Comparison of ENCODE assay signal across 8 cellular contexts in genomic region chr10:70355234-70356021, GRCh38. TPM values are rescaled to one million over a fixed set of nuclear protein-coding genes. Genes with fewer than 3 reads are reported as not detected.
DNase-seq lines count a peak whose midpoint lies in the region; ATAC-seq, FAIRE-seq and TF ChIP-seq lines count a peak whose summit lies in the region.

No MANE protein-coding gene starts in this region.

- intact Hi-C loops in CD4-positive, alpha-beta T cell (cut with DNase I, micrococcal nuclease): no loop called here
- intact Hi-C loops in prostate gland (cut with DNase I): no loop called here

- H3K4me1 Mint-ChIP-seq in CD4-positive, alpha-beta T cell (ENCODE audit: low read depth): peaks cover 8% of the 10 kb centered on the region
- H3K4me1 Mint-ChIP-seq in activated T-cell treated with anti-CD3 and anti-CD28 coated beads, Interleukin-2, amount 50 U/mL, for 72 hours (ENCODE audit: low read depth): peaks cover 34% of the 10 kb centered on the region
- H3K4me1 Mint-ChIP-seq in stimulated activated memory B cell treated with anti-CD40 and anti-IgM and Interleukin-4, amounts not matched to agents 10 μg/mL and 1 μg/mL and 100 μg/mL, for 72 hours: peaks cover 45% of the 10 kb centered on the region

- DNase-seq in CD4-positive, alpha-beta T cell: no peak
- no peak for DNase-seq in GM19239 (ENCODE audit: insufficient read length, low spot score)
- DNase-seq in activated T-cell treated with anti-CD3 and anti-CD28 coated beads, Interleukin-2, amount 50 U/mL, for 72 hours: peak; percentile 45 to 59
- DNase-seq in effector CD8-positive, alpha-beta T cell (lab: John Stamatoyannopoulos, UW): no peak
- DNase-seq in stimulated activated CD4-positive, alpha-beta T cell treated with anti-CD3 and anti-CD28 coated beads, Interleukin-4, amount 100 ng/mL, for 1 hour: no peak
- no peak for DNase-seq in prostate gland (ENCODE audit: low spot score)

- POLR2A ChIA-PET in CD4-positive, alpha-beta T cell (lab: Charles Lee): interaction anchor here (0.8 to 1.6 kb wide), 2 partner anchors 9 to 123 kb away, joined by 3 read pairs; no protein-coding TSS in a partner anchor

- ATAC-seq in CD4-positive, alpha-beta T cell (ENCODE audit: poor library complexity): no peak
- ATAC-seq in HG03196 (IDR thresholded peaks at IDR 0.05; ENCODE audit: unreplicated experiment): peak; percentile 48
- ATAC-seq in activated T-cell treated with anti-CD3 and anti-CD28 coated beads, Interleukin-2, amount 50 U/mL, for 72 hours (replicated peaks in 1 of 2): peak; percentile 81
- peak; percentile 89 for ATAC-seq in stimulated activated memory B cell treated with anti-CD40 and anti-IgM and Interleukin-4, amounts not matched to agents 10 μg/mL and 1 μg/mL and 100 μg/mL, for 72 hours

- no peak overlapping the region for H3K4me3 ChIP-seq in prostate gland

- TF ChIP-seq CTCF in CD4-positive, alpha-beta T cell (IDR thresholded peaks at IDR 0.05): no peak
- TF ChIP-seq CTCF in prostate gland (IDR thresholded peaks at IDR 0.05): no peak

- H3K36me3 ChIP-seq in prostate gland: no peaks in the 10 kb centered on the region

- 62% methylated on average over 18 of the region's 18 CpGs for WGBS in prostate gland

- no peaks in the 10 kb centered on the region for H3K36me3 Mint-ChIP-seq in CD4-positive, alpha-beta T cell (ENCODE audit: low read depth)
- H3K36me3 Mint-ChIP-seq in activated T-cell treated with anti-CD3 and anti-CD28 coated beads, Interleukin-2, amount 50 U/mL, for 72 hours (ENCODE audit: insufficient read depth in 2 of 2): no peaks in the 10 kb centered on the region
- H3K36me3 Mint-ChIP-seq in stimulated activated memory B cell treated with anti-CD40 and anti-IgM and Interleukin-4, amounts not matched to agents 10 μg/mL and 1 μg/mL and 100 μg/mL, for 72 hours: no peaks in the 10 kb centered on the region

- no peak overlapping the region for H3K27ac ChIP-seq in CD4-positive, alpha-beta T cell (ENCODE audit: low read depth, low read length)
- no peak overlapping the region for H3K27ac ChIP-seq in prostate gland

- no peak overlapping the region for H3K27ac Mint-ChIP-seq in CD4-positive, alpha-beta T cell
- peak overlapping the region; percentile 93 for H3K27ac Mint-ChIP-seq in activated T-cell treated with anti-CD3 and anti-CD28 coated beads, Interleukin-2, amount 50 U/mL, for 72 hours
- peak overlapping the region; percentile 82 for H3K27ac Mint-ChIP-seq in stimulated activated memory B cell treated with anti-CD40 and anti-IgM and Interleukin-4, amounts not matched to agents 10 μg/mL and 1 μg/mL and 100 μg/mL, for 72 hours

- H3K4me1 ChIP-seq in prostate gland (replicated peaks): no peaks in the 10 kb centered on the region

- H3K4me3 Mint-ChIP-seq in CD4-positive, alpha-beta T cell: peak overlapping the region; percentile 38
- H3K4me3 Mint-ChIP-seq in activated T-cell treated with anti-CD3 and anti-CD28 coated beads, Interleukin-2, amount 50 U/mL, for 72 hours: peak overlapping the region; percentile 84 to 90
- peak overlapping the region; percentile 76 for H3K4me3 Mint-ChIP-seq in stimulated activated memory B cell treated with anti-CD40 and anti-IgM and Interleukin-4, amounts not matched to agents 10 μg/mL and 1 μg/mL and 100 μg/mL, for 72 hours

- peak; percentile 95 for FAIRE-seq in GM19239 (lab: Jason Lieb, UNC)

- no peaks in the 10 kb centered on the region for H3K9me3 ChIP-seq in CD4-positive, alpha-beta T cell (ENCODE audit: control insufficient read depth, low read length)
- no peaks in the 10 kb centered on the region for H3K9me3 ChIP-seq in prostate gland

- no peaks in the 10 kb centered on the region for H3K27me3 Mint-ChIP-seq in CD4-positive, alpha-beta T cell
- H3K27me3 Mint-ChIP-seq in activated T-cell treated with anti-CD3 and anti-CD28 coated beads, Interleukin-2, amount 50 U/mL, for 72 hours (ENCODE audit: low read depth): no peaks in the 10 kb centered on the region
- H3K27me3 Mint-ChIP-seq in stimulated activated memory B cell treated with anti-CD40 and anti-IgM and Interleukin-4, amounts not matched to agents 10 μg/mL and 1 μg/mL and 100 μg/mL, for 72 hours: peaks cover 16% of the 10 kb centered on the region

- H3K27me3 ChIP-seq in CD4-positive, alpha-beta T cell (ENCODE audit: control insufficient read depth, insufficient read depth, low read length): no peaks in the 10 kb centered on the region
- H3K27me3 ChIP-seq in prostate gland (replicated peaks; ENCODE audit: insufficient read depth): no peaks in the 10 kb centered on the region

- no peak for TF ChIP-seq POLR2A in prostate gland (IDR thresholded peaks at IDR 0.05)

- H3K9me3 Mint-ChIP-seq in CD4-positive, alpha-beta T cell: no peaks in the 10 kb centered on the region
- no peaks in the 10 kb centered on the region for H3K9me3 Mint-ChIP-seq in activated T-cell treated with anti-CD3 and anti-CD28 coated beads, Interleukin-2, amount 50 U/mL, for 72 hours
- H3K9me3 Mint-ChIP-seq in stimulated activated memory B cell treated with anti-CD40 and anti-IgM and Interleukin-4, amounts not matched to agents 10 μg/mL and 1 μg/mL and 100 μg/mL, for 72 hours: no peaks in the 10 kb centered on the region

- CTCF ChIA-PET in CD4-positive, alpha-beta T cell (lab: Charles Lee): interaction anchor here (0.8 to 1.1 kb wide), 2 partner anchors 9 kb away, joined by 3 read pairs; no protein-coding TSS in a partner anchor

RNA-seq across cellular contexts. Expression of gene LRRC20, which starts 27.0 kb away (rescaled TPM):
- 1 to 10 TPM; 1.6 to 1.8 TPM for total RNA-seq in CD4-positive, alpha-beta T cell
- 1 to 10 TPM; 3.6 to 5.8 TPM for total RNA-seq in activated T-cell treated with anti-CD3 and anti-CD28 coated beads, Interleukin-2, amount 50 U/mL, for 72 hours
- 10 to 100 TPM in 1 of 2 donors, 1 to 10 TPM in 1; 9.4 to 15.2 TPM for total RNA-seq in prostate gland

RNA-seq across cellular contexts. Expression of gene EIF4EBP2, which starts 48.5 kb away (rescaled TPM):
- total RNA-seq in CD4-positive, alpha-beta T cell: 10 to 100 TPM; 21.4 to 22.6 TPM
- 10 to 100 TPM; 23.6 to 24.3 TPM for total RNA-seq in activated T-cell treated with anti-CD3 and anti-CD28 coated beads, Interleukin-2, amount 50 U/mL, for 72 hours
- 10 to 100 TPM; 40.1 to 63.3 TPM for total RNA-seq in prostate gland

Comparison
In these comparisons a context has a peak if more than half of its experiments do, and no peak if none do; other contexts are left out.
1. DNase-seq: peak in activated T-cell treated with anti-CD3 and anti-CD28 coated beads, Interleukin-2, amount 50 U/mL, for 72 hours (2 of 2); none in CD4-positive, alpha-beta T cell (0 of 10), GM19239 (single experiment), effector CD8-positive, alpha-beta T cell (single experiment), stimulated activated CD4-positive, alpha-beta T cell treated with anti-CD3 and anti-CD28 coated beads, Interleukin-4, amount 100 ng/mL, for 1 hour (single experiment) and prostate gland (single experiment).
2. Peak in every context shown above with its lines, with median percentiles within 50 percentile points of each other: H3K4me3 Mint-ChIP-seq.